ENCODE assay signal across 8 cellular contexts in the genomic region with DNA sequence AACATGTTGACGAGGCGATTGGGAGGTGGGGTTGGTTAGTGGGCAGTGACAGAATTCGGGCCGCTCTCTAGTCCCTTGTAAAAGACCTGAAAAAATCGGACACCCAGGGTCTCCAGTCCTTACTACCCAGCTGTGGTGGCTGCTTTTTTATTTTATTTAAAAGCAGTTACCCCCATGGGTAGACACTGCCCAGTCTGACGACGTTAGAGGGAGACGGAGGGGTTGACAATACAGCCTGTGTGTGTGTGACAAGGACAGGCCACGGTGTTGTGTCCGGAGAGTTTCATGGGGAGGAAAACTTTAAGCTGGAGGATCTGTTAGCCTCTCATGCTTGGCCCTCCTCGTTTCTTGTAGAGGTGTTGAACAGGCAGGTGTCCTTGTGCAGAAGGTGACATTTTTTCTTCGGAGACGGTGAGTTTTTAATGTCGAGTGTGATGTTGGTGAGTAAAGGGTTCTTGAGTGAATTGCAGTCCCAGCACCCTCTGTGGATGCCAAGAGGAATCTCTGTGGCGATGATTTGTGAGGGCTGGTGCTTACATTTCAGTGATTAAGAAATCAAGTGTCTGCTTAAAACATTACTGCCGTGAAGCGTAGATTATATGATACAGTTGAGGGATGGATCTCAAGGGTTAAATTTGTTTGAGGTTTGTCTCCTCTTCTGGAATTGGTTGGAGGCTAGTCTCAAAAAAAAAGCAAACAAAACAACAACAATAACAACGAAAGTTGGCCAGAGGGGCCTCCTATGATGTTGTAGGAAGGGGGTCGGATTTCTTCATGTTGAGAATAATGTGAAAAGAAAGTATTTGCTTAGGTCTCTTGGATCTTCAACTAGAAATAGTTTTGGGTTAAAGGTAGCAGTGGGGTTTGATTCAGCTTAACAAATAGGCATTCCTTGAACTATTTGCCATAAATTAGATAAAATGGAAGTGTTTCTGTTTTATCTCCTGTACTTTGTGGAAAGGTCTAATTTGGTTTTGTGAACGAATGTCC. TPM values are rescaled to one million over a fixed set of nuclear protein-coding genes. Genes with fewer than 3 reads are reported as not detected.
A peak's percentile ranks its signal among the peaks of the same experiment; 100 is the strongest.
DNase-seq lines count a peak whose midpoint lies in the region; ATAC-seq and TF ChIP-seq lines count a peak whose summit lies in the region.

No MANE protein-coding gene starts in this region.

- H2AFZ ChIP-seq in SU-DHL-6 (ENCODE audit: low read depth, low read length, severe bottlenecking), result peak overlapping the region; percentile 85

- H3K4me3 ChIP-seq in SU-DHL-6 (ENCODE audit: insufficient read depth, low read length, poor library complexity, severe bottlenecking) (peak overlapping the region; percentile 79), esophagus squamous epithelium (peak overlapping the region; percentile 85 to 96 (median 92))

- H3F3A ChIP-seq in SU-DHL-6 (ENCODE audit: insufficient read depth), result peaks cover 19% of the 10 kb centered on the region

- intact Hi-C loops in esophagus squamous epithelium (cut with DNase I), result no loop called here

- H3K4me1 Mint-ChIP-seq in nephron progenitor cell, result peaks cover 48% of the 10 kb centered on the region

- no peaks in the 10 kb centered on the region for H4K20me1 ChIP-seq in SU-DHL-6 (ENCODE audit: low read depth, low read length)

- H3K9me2 ChIP-seq in SU-DHL-6 (replicated peaks; ENCODE audit: insufficient read depth, low read length), result no peaks in the 10 kb centered on the region

- peak overlapping the region; percentile 65 for H3K4me2 ChIP-seq in SU-DHL-6 (ENCODE audit: low read depth, low read length, poor library complexity, severe bottlenecking)

- H3K9ac ChIP-seq in SU-DHL-6 (ENCODE audit: low read length), result peak overlapping the region; percentile 57

- peak; percentile 15 for DNase-seq in stimulated activated CD4-positive, alpha-beta T cell treated with anti-CD3 and anti-CD28 coated beads, Interleukin-4, amount 100 ng/mL, for 24 hours
- DNase-seq in stimulated activated CD4-positive, alpha-beta T cell treated with anti-CD3 and anti-CD28 coated beads, Interleukin-2, amount 100 ng/mL, for 48 hours, result no peak
- no peak for DNase-seq in esophagus squamous epithelium (lab: John Stamatoyannopoulos, UW)
- peak; percentile 5 for DNase-seq in nephron progenitor cell
- no peak for DNase-seq in NCI-H1092 (lab: John Stamatoyannopoulos, UW)

- H3K27ac ChIP-seq in SU-DHL-6 (ENCODE audit: low read depth, low read length), result no peak overlapping the region
- H3K27ac ChIP-seq in esophagus squamous epithelium, result peak overlapping the region; percentile 90 to 98 (median 92)

- H3K27me3 ChIP-seq in SU-DHL-6 (ENCODE audit: low read length), result no peaks in the 10 kb centered on the region
- H3K27me3 ChIP-seq in esophagus squamous epithelium, result no peaks in the 10 kb centered on the region

- H3K4me3 Mint-ChIP-seq in nephron progenitor cell, result peak overlapping the region; percentile 85

- ATAC-seq in HG02852 (IDR thresholded peaks at IDR 0.05; ENCODE audit: unreplicated experiment), result no peak
- no peak for ATAC-seq in HG02870 (IDR thresholded peaks at IDR 0.05; ENCODE audit: unreplicated experiment)

- H3K36me3 ChIP-seq in SU-DHL-6 (ENCODE audit: low read length) (no peaks in the 10 kb centered on the region), esophagus squamous epithelium (no peaks in the 10 kb centered on the region)

- TF ChIP-seq CTCF in SU-DHL-6 (IDR thresholded peaks at IDR 0.05; ENCODE audit: insufficient read depth, low read length, poor library complexity, severe bottlenecking), result no peak
- TF ChIP-seq CTCF in esophagus squamous epithelium (IDR thresholded peaks at IDR 0.05), result no peak
- no peak for TF ChIP-seq CTCF in nephron progenitor cell (IDR thresholded peaks at IDR 0.05)

- H3K79me2 ChIP-seq in SU-DHL-6 (ENCODE audit: insufficient read depth, low read length), result 0 out of 2 replicates have a peak, but pooled peaks cover 6% of the 10 kb centered on the region

- no peaks in the 10 kb centered on the region for H3K36me3 Mint-ChIP-seq in nephron progenitor cell (ENCODE audit: low read depth)

- H3K27me3 Mint-ChIP-seq in nephron progenitor cell (ENCODE audit: low read depth, poor library complexity), result peaks cover 37% of the 10 kb centered on the region

- peaks cover 14 to 64% (median 21%) of the 10 kb centered on the region in 3 donors for H3K4me1 ChIP-seq in esophagus squamous epithelium

- H3K9me3 ChIP-seq in SU-DHL-6 (ENCODE audit: insufficient read depth, low read length) (no peaks in the 10 kb centered on the region), esophagus squamous epithelium (no peaks in the 10 kb centered on the region)

- no peaks in the 10 kb centered on the region for H3K9me3 Mint-ChIP-seq in nephron progenitor cell

- peak overlapping the region; percentile 57 for H3K27ac Mint-ChIP-seq in nephron progenitor cell

- no peak for TF ChIP-seq POLR2A in esophagus squamous epithelium (IDR thresholded peaks at IDR 0.05)

- WGBS in esophagus squamous epithelium, 2 donors, result 24 to 33% methylated on average over 11 to 18 of the region's 20 CpGs

RNA-seq across cellular contexts. Expression of a gene that starts 1.5 kb away (rescaled TPM):
- total RNA-seq in esophagus squamous epithelium, result 10 to 100 TPM; 21.3 to 45.4 (median 32.9) TPM

Comparison
In these comparisons a context has a peak if more than half of its experiments do, and no peak if none do; other contexts are left out.
1. DNase-seq: peak in stimulated activated CD4-positive, alpha-beta T cell treated with anti-CD3 and anti-CD28 coated beads, Interleukin-4, amount 100 ng/mL, for 24 hours (single experiment) and nephron progenitor cell (single experiment); none in stimulated activated CD4-positive, alpha-beta T cell treated with anti-CD3 and anti-CD28 coated beads, Interleukin-2, amount 100 ng/mL, for 48 hours (0 of 2), esophagus squamous epithelium (single experiment) and NCI-H1092 (single experiment).